Comparison of ENCODE assay signal across 1 cellular context in the genomic region with DNA sequence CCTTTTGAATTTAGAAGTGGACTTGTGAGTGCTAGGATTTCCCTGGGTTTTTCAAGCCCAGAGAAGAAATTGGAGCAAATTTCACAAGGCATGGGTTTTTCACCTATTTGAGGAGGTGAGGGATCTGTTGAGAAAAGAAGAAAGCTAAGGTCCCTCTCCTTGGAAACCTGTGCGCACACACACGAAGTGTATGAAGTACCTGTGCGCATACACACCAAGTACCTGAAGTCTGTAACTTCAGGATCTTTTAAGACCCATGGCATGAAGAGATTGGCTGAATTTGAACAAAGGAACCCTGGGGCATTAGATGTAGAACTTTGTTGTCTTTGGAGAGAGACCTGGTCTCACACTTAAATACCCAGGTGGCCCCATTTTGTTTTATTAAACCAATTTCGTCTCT.
TF ChIP-seq lines count a peak whose summit lies in the region.

No MANE protein-coding gene starts in this region.

TF ChIP-seq in WTC11, 78 proteins besides CTCF, POLR2A, EP300 and RAD21:
- TF ChIP-seq, protein P1, sequence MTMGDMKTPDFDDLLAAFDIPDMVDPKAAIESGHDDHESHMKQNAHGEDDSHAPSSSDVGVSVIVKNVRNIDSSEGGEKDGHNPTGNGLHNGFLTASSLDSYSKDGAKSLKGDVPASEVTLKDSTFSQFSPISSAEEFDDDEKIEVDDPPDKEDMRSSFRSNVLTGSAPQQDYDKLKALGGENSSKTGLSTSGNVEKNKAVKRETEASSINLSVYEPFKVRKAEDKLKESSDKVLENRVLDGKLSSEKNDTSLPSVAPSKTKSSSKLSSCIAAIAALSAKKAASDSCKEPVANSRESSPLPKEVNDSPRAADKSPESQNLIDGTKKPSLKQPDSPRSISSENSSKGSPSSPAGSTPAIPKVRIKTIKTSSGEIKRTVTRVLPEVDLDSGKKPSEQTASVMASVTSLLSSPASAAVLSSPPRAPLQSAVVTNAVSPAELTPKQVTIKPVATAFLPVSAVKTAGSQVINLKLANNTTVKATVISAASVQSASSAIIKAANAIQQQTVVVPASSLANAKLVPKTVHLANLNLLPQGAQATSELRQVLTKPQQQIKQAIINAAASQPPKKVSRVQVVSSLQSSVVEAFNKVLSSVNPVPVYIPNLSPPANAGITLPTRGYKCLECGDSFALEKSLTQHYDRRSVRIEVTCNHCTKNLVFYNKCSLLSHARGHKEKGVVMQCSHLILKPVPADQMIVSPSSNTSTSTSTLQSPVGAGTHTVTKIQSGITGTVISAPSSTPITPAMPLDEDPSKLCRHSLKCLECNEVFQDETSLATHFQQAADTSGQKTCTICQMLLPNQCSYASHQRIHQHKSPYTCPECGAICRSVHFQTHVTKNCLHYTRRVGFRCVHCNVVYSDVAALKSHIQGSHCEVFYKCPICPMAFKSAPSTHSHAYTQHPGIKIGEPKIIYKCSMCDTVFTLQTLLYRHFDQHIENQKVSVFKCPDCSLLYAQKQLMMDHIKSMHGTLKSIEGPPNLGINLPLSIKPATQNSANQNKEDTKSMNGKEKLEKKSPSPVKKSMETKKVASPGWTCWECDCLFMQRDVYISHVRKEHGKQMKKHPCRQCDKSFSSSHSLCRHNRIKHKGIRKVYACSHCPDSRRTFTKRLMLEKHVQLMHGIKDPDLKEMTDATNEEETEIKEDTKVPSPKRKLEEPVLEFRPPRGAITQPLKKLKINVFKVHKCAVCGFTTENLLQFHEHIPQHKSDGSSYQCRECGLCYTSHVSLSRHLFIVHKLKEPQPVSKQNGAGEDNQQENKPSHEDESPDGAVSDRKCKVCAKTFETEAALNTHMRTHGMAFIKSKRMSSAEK (CRISPR knock-in tag; IDR thresholded peaks at IDR 0.05; ENCODE audit: borderline replicate concordance), result no peak
- TF ChIP-seq RORB (CRISPR knock-in tag; IDR thresholded peaks at IDR 0.05) (no peak), GRHL2 (CRISPR knock-in tag; IDR thresholded peaks at IDR 0.05; ENCODE audit: insufficient replicate concordance, severe bottlenecking) (no peak), ESRRA (CRISPR knock-in tag; IDR thresholded peaks at IDR 0.05; ENCODE audit: borderline replicate concordance) (no peak), SMAD3 (CRISPR knock-in tag; IDR thresholded peaks at IDR 0.05; ENCODE audit: borderline replicate concordance) (no peak), NFE2L1 (CRISPR knock-in tag; IDR thresholded peaks at IDR 0.05) (no peak), CBFB (CRISPR knock-in tag; IDR thresholded peaks at IDR 0.05; ENCODE audit: low read depth) (no peak), NFYB (CRISPR knock-in tag; conservative IDR thresholded peaks at IDR 0.05; ENCODE audit: low read depth) (no peak), TP53 (CRISPR knock-in tag; IDR thresholded peaks at IDR 0.05) (no peak), ELF4 (CRISPR knock-in tag; IDR thresholded peaks at IDR 0.05; ENCODE audit: low read depth) (no peak), CREM (CRISPR knock-in tag; IDR thresholded peaks at IDR 0.05) (no peak), TCF7 (CRISPR knock-in tag; IDR thresholded peaks at IDR 0.05; ENCODE audit: low read depth) (no peak)
- TF ChIP-seq, protein P2, sequence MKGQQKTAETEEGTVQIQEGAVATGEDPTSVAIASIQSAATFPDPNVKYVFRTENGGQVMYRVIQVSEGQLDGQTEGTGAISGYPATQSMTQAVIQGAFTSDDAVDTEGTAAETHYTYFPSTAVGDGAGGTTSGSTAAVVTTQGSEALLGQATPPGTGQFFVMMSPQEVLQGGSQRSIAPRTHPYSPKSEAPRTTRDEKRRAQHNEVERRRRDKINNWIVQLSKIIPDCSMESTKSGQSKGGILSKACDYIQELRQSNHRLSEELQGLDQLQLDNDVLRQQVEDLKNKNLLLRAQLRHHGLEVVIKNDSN (CRISPR knock-in tag; IDR thresholded peaks at IDR 0.05), result no peak
- TF ChIP-seq, protein P3, sequence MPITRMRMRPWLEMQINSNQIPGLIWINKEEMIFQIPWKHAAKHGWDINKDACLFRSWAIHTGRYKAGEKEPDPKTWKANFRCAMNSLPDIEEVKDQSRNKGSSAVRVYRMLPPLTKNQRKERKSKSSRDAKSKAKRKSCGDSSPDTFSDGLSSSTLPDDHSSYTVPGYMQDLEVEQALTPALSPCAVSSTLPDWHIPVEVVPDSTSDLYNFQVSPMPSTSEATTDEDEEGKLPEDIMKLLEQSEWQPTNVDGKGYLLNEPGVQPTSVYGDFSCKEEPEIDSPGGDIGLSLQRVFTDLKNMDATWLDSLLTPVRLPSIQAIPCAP (CRISPR knock-in tag; IDR thresholded peaks at IDR 0.05), result no peak
- TF ChIP-seq, protein P4, sequence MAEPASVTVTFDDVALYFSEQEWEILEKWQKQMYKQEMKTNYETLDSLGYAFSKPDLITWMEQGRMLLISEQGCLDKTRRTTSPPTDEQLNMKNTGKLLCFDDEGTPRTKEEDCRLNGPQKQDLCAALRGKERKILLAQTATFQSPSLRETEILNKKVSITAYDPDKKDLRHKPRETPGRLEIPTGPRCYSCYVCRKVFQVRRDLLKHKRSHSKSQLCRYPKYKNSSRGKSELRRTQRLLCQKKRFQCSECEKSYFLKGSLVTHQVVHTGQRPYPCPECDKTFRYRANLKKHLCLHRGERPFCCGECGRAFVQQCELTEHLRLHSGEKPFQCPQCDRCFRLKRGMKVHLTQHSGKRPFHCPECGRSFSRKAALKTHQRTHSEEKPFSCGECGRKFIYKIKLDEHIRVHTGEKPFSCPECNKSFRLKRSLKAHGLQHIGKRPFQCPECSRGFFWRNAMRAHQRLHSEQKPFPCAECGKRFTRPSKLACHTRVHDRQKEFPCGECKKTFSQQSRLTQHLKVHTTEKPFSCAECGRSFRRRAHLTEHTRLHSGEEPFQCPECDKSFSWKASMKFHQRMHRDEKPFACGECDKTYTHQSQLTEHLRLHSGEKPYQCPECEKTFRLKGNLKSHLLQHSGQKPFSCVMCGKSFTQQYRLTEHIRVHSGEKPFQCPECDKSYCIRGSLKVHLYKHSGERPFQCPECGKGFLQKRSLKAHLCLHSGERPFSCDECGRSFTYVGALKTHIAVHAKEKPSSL (CRISPR knock-in tag; conservative IDR thresholded peaks at IDR 0.05), result no peak
- TF ChIP-seq, protein P5, sequence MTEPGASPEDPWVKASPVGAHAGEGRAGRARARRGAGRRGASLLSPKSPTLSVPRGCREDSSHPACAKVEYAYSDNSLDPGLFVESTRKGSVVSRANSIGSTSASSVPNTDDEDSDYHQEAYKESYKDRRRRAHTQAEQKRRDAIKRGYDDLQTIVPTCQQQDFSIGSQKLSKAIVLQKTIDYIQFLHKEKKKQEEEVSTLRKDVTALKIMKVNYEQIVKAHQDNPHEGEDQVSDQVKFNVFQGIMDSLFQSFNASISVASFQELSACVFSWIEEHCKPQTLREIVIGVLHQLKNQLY (CRISPR knock-in tag; IDR thresholded peaks at IDR 0.05), result no peak
- TF ChIP-seq, protein P6, sequence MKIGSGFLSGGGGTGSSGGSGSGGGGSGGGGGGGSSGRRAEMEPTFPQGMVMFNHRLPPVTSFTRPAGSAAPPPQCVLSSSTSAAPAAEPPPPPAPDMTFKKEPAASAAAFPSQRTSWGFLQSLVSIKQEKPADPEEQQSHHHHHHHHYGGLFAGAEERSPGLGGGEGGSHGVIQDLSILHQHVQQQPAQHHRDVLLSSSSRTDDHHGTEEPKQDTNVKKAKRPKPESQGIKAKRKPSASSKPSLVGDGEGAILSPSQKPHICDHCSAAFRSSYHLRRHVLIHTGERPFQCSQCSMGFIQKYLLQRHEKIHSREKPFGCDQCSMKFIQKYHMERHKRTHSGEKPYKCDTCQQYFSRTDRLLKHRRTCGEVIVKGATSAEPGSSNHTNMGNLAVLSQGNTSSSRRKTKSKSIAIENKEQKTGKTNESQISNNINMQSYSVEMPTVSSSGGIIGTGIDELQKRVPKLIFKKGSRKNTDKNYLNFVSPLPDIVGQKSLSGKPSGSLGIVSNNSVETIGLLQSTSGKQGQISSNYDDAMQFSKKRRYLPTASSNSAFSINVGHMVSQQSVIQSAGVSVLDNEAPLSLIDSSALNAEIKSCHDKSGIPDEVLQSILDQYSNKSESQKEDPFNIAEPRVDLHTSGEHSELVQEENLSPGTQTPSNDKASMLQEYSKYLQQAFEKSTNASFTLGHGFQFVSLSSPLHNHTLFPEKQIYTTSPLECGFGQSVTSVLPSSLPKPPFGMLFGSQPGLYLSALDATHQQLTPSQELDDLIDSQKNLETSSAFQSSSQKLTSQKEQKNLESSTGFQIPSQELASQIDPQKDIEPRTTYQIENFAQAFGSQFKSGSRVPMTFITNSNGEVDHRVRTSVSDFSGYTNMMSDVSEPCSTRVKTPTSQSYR (CRISPR knock-in tag; IDR thresholded peaks at IDR 0.05), result no peak
